15 cellular contexts compared by ENCODE assay signal in the genomic region with DNA sequence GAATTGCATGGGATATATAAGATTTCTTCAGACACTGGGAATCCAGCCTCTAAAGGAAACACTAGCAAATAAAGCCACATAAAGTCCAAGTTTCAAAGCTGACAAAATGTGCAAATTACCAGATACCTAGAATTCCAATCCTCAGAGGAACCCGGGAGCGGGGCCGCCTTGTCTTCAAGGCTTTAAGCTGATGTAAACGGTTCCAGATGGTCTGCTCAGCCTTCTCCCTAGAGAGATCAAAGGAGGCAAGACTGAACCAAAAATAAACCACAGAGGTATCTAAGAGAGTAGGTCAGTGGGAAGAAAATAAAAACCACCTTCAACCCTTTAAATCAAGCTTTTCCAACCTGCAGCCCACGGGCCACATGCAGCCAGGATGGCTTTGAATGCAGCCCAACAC. TPM values are rescaled to one million over a fixed set of nuclear protein-coding genes. Genes with fewer than 3 reads are reported as not detected.
DNase-seq lines count a peak whose midpoint lies in the region; ATAC-seq, FAIRE-seq and TF ChIP-seq lines count a peak whose summit lies in the region.
"Had no signal": no experiment of that assay in that cellular context is flagged by ENCODE, and none has a peak within 500 bp of the region (broad histone marks: within the 10 kb centered on the region; RNA-seq: fewer than 3 reads in every experiment).

No MANE protein-coding gene starts in this region.

- H2BK15ac ChIP-seq in mesenchymal stem cell (ENCODE audit: low read depth, poor library complexity, severe bottlenecking) = no peak overlapping the region

- no peak overlapping the region for H2BK12ac ChIP-seq in mesenchymal stem cell (ENCODE audit: low read length in 2 of 2)

- no peak overlapping the region for H2BK120ac ChIP-seq in mesenchymal stem cell (ENCODE audit: low read depth, low read length)

- H4K91ac ChIP-seq in mesenchymal stem cell (ENCODE audit: low read length) = no peak overlapping the region

- H3K36me3 ChIP-seq in HEK293 (ENCODE audit: control insufficient read depth in 2 of 2, insufficient read depth in 1 of 2, low read length in 2 of 2) (peaks cover 36 to 81% of the 10 kb centered on the region in 2 experiments), mesenchymal stem cell (ENCODE audit: control insufficient read depth in 1 of 2, insufficient read depth in 2 of 2, low read depth in 1 of 2, low read length in 2 of 2) (peaks cover 28 to 55% of the 10 kb centered on the region in 2 experiments), pancreas (peaks cover 0 to 33% (median 8%) of the 10 kb centered on the region in 3 donors)

- H2AK5ac ChIP-seq in mesenchymal stem cell (ENCODE audit: low read length, severe bottlenecking) = no peak overlapping the region

- H3K27me3 ChIP-seq in mesenchymal stem cell (ENCODE audit: control insufficient read depth in 1 of 2, insufficient read depth in 1 of 2, low read length in 2 of 2) (no peaks in the 10 kb centered on the region), pancreas (no peaks in the 10 kb centered on the region)

- H3K27ac ChIP-seq in HEK293 (ENCODE audit: extremely low read depth, low read depth, low read length) = no peak overlapping the region
- peak overlapping the region; percentile 69 for H3K27ac ChIP-seq in mesenchymal stem cell (ENCODE audit: low read length, poor library complexity, severe bottlenecking)
- no peak overlapping the region for H3K27ac ChIP-seq in pancreas
- H3K27ac ChIP-seq: PC-9, prostate gland had no signal

- H4K8ac ChIP-seq in mesenchymal stem cell (ENCODE audit: low read length) = no peak overlapping the region

- DNase-seq in AG09309 (ENCODE audit: low read depth) (peak; percentile 73), astrocyte of the spinal cord (ENCODE audit: low read depth, low spot score) (peak; percentile 71), mesenchymal stem cell (peak; percentile 56), medulla oblongata (ENCODE audit: extremely low spot score) (no peak), GM20000 (ENCODE audit: low spot score) (no peak), cerebellar nuclear complex (lab: John Stamatoyannopoulos, UW) (no peak), pancreas (no peak)
- DNase-seq: activated CD4-positive, alpha-beta T cell treated with anti-CD3 and anti-CD28 coated beads for 48 hours; erythroblast; NCI-H1048; NCI-H226; PC-9; stimulated activated CD4-positive, alpha-beta T cell treated with anti-CD3 and anti-CD28 coated beads, Interleukin-4, amount 100 ng/mL, for 4 hours had no signal

- POLR2A ChIA-PET in HEK293 (lab: Yijun Ruan, JAX) = interaction anchor here (0.6 to 1.1 kb wide), 3 partner anchors 9 to 924 kb away, joined by 3 to 4 read pairs (median 4); a partner anchor contains a TSS

- no peak overlapping the region for H3K9ac ChIP-seq in mesenchymal stem cell (ENCODE audit: low read length)

- ATAC-seq in pancreas = no peak

- no peak overlapping the region for H3K4me2 ChIP-seq in mesenchymal stem cell (ENCODE audit: low read length, poor library complexity, severe bottlenecking)
- H3K4me2 ChIP-seq: PC-9 had no signal

- no peak for FAIRE-seq in pancreas (lab: Jason Lieb, UNC)

- peaks cover 18% of the 10 kb centered on the region for H3K79me1 ChIP-seq in mesenchymal stem cell (replicated peaks; ENCODE audit: low read length, poor library complexity, severe bottlenecking)

- H3K4me1 ChIP-seq in HEK293 (ENCODE audit: control insufficient read depth, insufficient read depth, low read length) = no peaks in the 10 kb centered on the region
- H3K4me1 ChIP-seq in mesenchymal stem cell (ENCODE audit: control insufficient read depth, insufficient read depth, low read depth, low read length) = peaks cover 1% of the 10 kb centered on the region
- no peaks in the 10 kb centered on the region for H3K4me1 ChIP-seq in pancreas

- CTCF ChIA-PET in HEK293 (lab: Yijun Ruan, JAX) = no interaction called here

- H2AFZ ChIP-seq in mesenchymal stem cell (ENCODE audit: low read depth, low read length) = no peak overlapping the region
- H2AFZ ChIP-seq: PC-9 had no signal

- intact Hi-C loops in pancreas (cut with DNase I) = no loop called here

- H3K23ac ChIP-seq in mesenchymal stem cell (ENCODE audit: low read length in 2 of 2) = no peak overlapping the region

- H3K4me3 ChIP-seq in AG09309 (ENCODE audit: control insufficient read depth, low read depth, low read length) (no peak overlapping the region), HEK293 (ENCODE audit: low read depth, low read length) (no peak overlapping the region), astrocyte of the spinal cord (ENCODE audit: low read depth, low read length) (no peak overlapping the region), mesenchymal stem cell (ENCODE audit: insufficient read depth in 1 of 2, low read depth in 1 of 2, low read length in 2 of 2) (no peak overlapping the region), pancreas (no peak overlapping the region)
- H3K4me3 ChIP-seq: PC-9, prostate gland had no signal

- H3K4ac ChIP-seq in mesenchymal stem cell (ENCODE audit: low read depth in 1 of 2, low read length in 2 of 2) = no peak overlapping the region

- in situ Hi-C loops in astrocyte of the spinal cord (cut with HindIII; ENCODE audit: low sequenced_read_pairs) = no loop called here

- TF ChIP-seq CTCF in AG09309 (IDR thresholded peaks at IDR 0.05; ENCODE audit: control insufficient read depth, insufficient read depth, low read depth, low read length, missing control alignments) (no peak), HEK293 (tag by site-specific recombination; IDR thresholded peaks at IDR 0.05) (no peak), astrocyte of the spinal cord (IDR thresholded peaks at IDR 0.05; ENCODE audit: low read depth, low read length) (no peak), GM20000 (IDR thresholded peaks at IDR 0.05; ENCODE audit: extremely low read depth, missing control alignments) (no peak), pancreas (IDR thresholded peaks at IDR 0.05) (no peak)

- WGBS in mesenchymal stem cell = 58% methylated on average over 4 of the region's 5 CpGs
- WGBS in pancreas, 2 donors = 78 to 79% methylated on average over 5 of the region's 5 CpGs

- H3K18ac ChIP-seq in mesenchymal stem cell (ENCODE audit: low read depth in 1 of 2, low read length in 2 of 2) = no peak overlapping the region

- H2BK5ac ChIP-seq in mesenchymal stem cell (ENCODE audit: low read depth, low read length, poor library complexity, severe bottlenecking) = no peak overlapping the region

- no peaks in the 10 kb centered on the region for H3K9me3 ChIP-seq in HEK293 (ENCODE audit: control insufficient read depth, insufficient read depth, low read depth, low read length)
- no peaks in the 10 kb centered on the region for H3K9me3 ChIP-seq in mesenchymal stem cell (ENCODE audit: control insufficient read depth, low read length)
- H3K9me3 ChIP-seq in pancreas = no peaks in the 10 kb centered on the region
- H3K9me3 ChIP-seq: prostate gland had no signal

- H3K14ac ChIP-seq in mesenchymal stem cell (ENCODE audit: low read length in 2 of 2) = no peak overlapping the region

TF ChIP-seq in HEK293, 187 proteins besides CTCF, POLR2A, EP300 and RAD21:
- no peak for TF ChIP-seq ZSCAN16 (tag by site-specific recombination; IDR thresholded peaks at IDR 0.05)
- 0 out of 2 replicates have a peak, but pooled peaks have one; percentile 29 for TF ChIP-seq EGR2 (tag by site-specific recombination; IDR thresholded peaks at IDR 0.05; ENCODE audit: low read depth)

RNA-seq across cellular contexts. Expression of a gene that starts 9.3 kb away (rescaled TPM):
- 12.9 TPM for polyA plus RNA-seq in mesenchymal stem cell (2013, experiment 1 of 2)
- 12.4 TPM for polyA plus RNA-seq in mesenchymal stem cell (2013, experiment 2 of 2)
- 10 to 100 TPM in 4 of 6 donors, 1 to 10 TPM in 2; 8.1 to 12.6 (median 11.0) TPM for total RNA-seq in pancreas
- 10 to 100 TPM; 38.6 to 63.9 TPM for polyA plus RNA-seq in pancreas

RNA-seq across cellular contexts. Expression of a gene that starts 51.5 kb away (rescaled TPM):
- polyA plus RNA-seq in mesenchymal stem cell (2013, experiment 1 of 2) = 14.6 TPM
- polyA plus RNA-seq in mesenchymal stem cell (2013, experiment 2 of 2) = 14.4 TPM
- total RNA-seq in pancreas = 1 to 10 TPM; 4.2 to 8.0 (median 6.1) TPM
- polyA plus RNA-seq in pancreas = 10 to 100 TPM in 1 of 2 donors, 1 to 10 TPM in 1; 8.3 to 10.9 TPM

Comparison
In these comparisons a context has a peak if more than half of its experiments do, and no peak if none do; other contexts are left out.
1. DNase-seq: peak in AG09309 (single experiment), astrocyte of the spinal cord (single experiment) and mesenchymal stem cell (single experiment); none in medulla oblongata (single experiment), GM20000 (single experiment), cerebellar nuclear complex (0 of 2) and pancreas (0 of 6).